12 cellular contexts compared by ENCODE assay signal in genomic region chr19:30718728-30719127, GRCh38.
DNase-seq lines count a peak whose midpoint lies in the region; ATAC-seq and TF ChIP-seq lines count a peak whose summit lies in the region.
"Had no signal": no experiment of that assay in that cellular context is flagged by ENCODE, and none has a peak within 500 bp of the region (broad histone marks: within the 10 kb centered on the region; RNA-seq: fewer than 3 reads in every experiment).

No MANE protein-coding gene starts in this region.

- no peak overlapping the region for H4K91ac ChIP-seq in mesenchymal stem cell (ENCODE audit: low read length)

- H3K9ac ChIP-seq in mesenchymal stem cell (ENCODE audit: low read length), result peak overlapping the region; percentile 93

- H2BK5ac ChIP-seq in mesenchymal stem cell (ENCODE audit: low read depth, low read length, poor library complexity, severe bottlenecking), result no peak overlapping the region

- H3K4me3 ChIP-seq in ascending aorta, result peak overlapping the region; percentile 61 to 78
- H3K4me3 ChIP-seq in mesenchymal stem cell (ENCODE audit: insufficient read depth in 1 of 2, low read depth in 1 of 2, low read length in 2 of 2), result peak overlapping the region in 1 of 2 experiments; percentile 85
- peak overlapping the region; percentile 60 to 71 for H3K4me3 ChIP-seq in testis

- H3K36me3 ChIP-seq in ascending aorta (no peaks in the 10 kb centered on the region), mesenchymal stem cell (ENCODE audit: control insufficient read depth in 1 of 2, insufficient read depth in 2 of 2, low read depth in 1 of 2, low read length in 2 of 2) (no peaks in the 10 kb centered on the region), testis (ENCODE audit: low read depth, missing control alignments) (no peaks in the 10 kb centered on the region)
- H3K36me3 ChIP-seq: neutrophil had no signal

- H3K4me1 ChIP-seq in ascending aorta, result peaks cover 0 to 2% of the 10 kb centered on the region in 2 donors
- peaks cover 10% of the 10 kb centered on the region for H3K4me1 ChIP-seq in mesenchymal stem cell (ENCODE audit: control insufficient read depth, insufficient read depth, low read depth, low read length)
- H3K4me1 ChIP-seq in testis, result no peaks in the 10 kb centered on the region

- no peaks in the 10 kb centered on the region for H3K36me3 Mint-ChIP-seq in activated CD4-positive, alpha-beta T cell treated with anti-CD3 and anti-CD28 coated beads for 36 hours (ENCODE audit: low read depth)

- H3K27ac Mint-ChIP-seq in activated CD4-positive, alpha-beta T cell treated with anti-CD3 and anti-CD28 coated beads for 36 hours, result no peak overlapping the region
- H3K27ac Mint-ChIP-seq: CD4-positive, alpha-beta T cell; dendritic cell treated with granulocyte-macrophage colony-stimulating factor and Interleukin-4, amounts not matched to agents 40 ng/mL and 50 ng/mL, for 4 days had no signal

- CTCF ChIA-PET in activated CD4-positive, alpha-beta T cell treated with anti-CD3 and anti-CD28 coated beads for 36 hours (lab: Charles Lee), result interaction anchor here (0.7 kb wide), 1 partner anchor 509 kb away, joined by 4 read pairs; no protein-coding TSS in a partner anchor

- ATAC-seq in activated CD4-positive, alpha-beta T cell treated with anti-CD3 and anti-CD28 coated beads for 36 hours, result no peak
- no peak for ATAC-seq in HG02852 (IDR thresholded peaks at IDR 0.05; ENCODE audit: unreplicated experiment)

- H3K4ac ChIP-seq in mesenchymal stem cell (ENCODE audit: low read depth in 1 of 2, low read length in 2 of 2), result no peak overlapping the region

- H3K4me1 Mint-ChIP-seq in activated CD4-positive, alpha-beta T cell treated with anti-CD3 and anti-CD28 coated beads for 36 hours, result no peaks in the 10 kb centered on the region

- H3K79me1 ChIP-seq in mesenchymal stem cell (replicated peaks; ENCODE audit: low read length, poor library complexity, severe bottlenecking), result no peaks in the 10 kb centered on the region

- intact Hi-C loops in activated CD4-positive, alpha-beta T cell treated with anti-CD3 and anti-CD28 coated beads for 36 hours (cut with DNase I, micrococcal nuclease), result no loop called here
- intact Hi-C loops in ascending aorta (cut with DNase I) (no loop called here), testis (cut with DNase I; ENCODE audit: low total_unique reads) (no loop called here)

- no peaks in the 10 kb centered on the region for H3K9me3 Mint-ChIP-seq in activated CD4-positive, alpha-beta T cell treated with anti-CD3 and anti-CD28 coated beads for 36 hours (ENCODE audit: low read depth)
- H3K9me3 Mint-ChIP-seq: CD4-positive, alpha-beta T cell; dendritic cell treated with granulocyte-macrophage colony-stimulating factor and Interleukin-4, amounts not matched to agents 40 ng/mL and 50 ng/mL, for 4 days had no signal

- no peak overlapping the region for H2BK12ac ChIP-seq in mesenchymal stem cell (ENCODE audit: low read length in 2 of 2)

- no peak overlapping the region for H2BK120ac ChIP-seq in mesenchymal stem cell (ENCODE audit: low read depth, low read length)

- H3K4me3 Mint-ChIP-seq in activated CD4-positive, alpha-beta T cell treated with anti-CD3 and anti-CD28 coated beads for 36 hours, result peak overlapping the region; percentile 4

- H3K23ac ChIP-seq in mesenchymal stem cell (ENCODE audit: low read length in 2 of 2), result no peak overlapping the region

- no peak overlapping the region for H3K4me2 ChIP-seq in mesenchymal stem cell (ENCODE audit: low read length, poor library complexity, severe bottlenecking)

- H3K27ac ChIP-seq in ascending aorta, result no peak overlapping the region
- H3K27ac ChIP-seq in mesenchymal stem cell (ENCODE audit: low read length, poor library complexity, severe bottlenecking), result no peak overlapping the region
- H3K27ac ChIP-seq in testis, result no peak overlapping the region
- H3K27ac ChIP-seq: neutrophil had no signal

- H4K8ac ChIP-seq in mesenchymal stem cell (ENCODE audit: low read length), result no peak overlapping the region

- H3K14ac ChIP-seq in mesenchymal stem cell (ENCODE audit: low read length in 2 of 2), result no peak overlapping the region

- H3K9me3 ChIP-seq in ascending aorta, result no peaks in the 10 kb centered on the region
- no peaks in the 10 kb centered on the region for H3K9me3 ChIP-seq in mesenchymal stem cell (ENCODE audit: control insufficient read depth, low read length)
- no peaks in the 10 kb centered on the region for H3K9me3 ChIP-seq in testis
- H3K9me3 ChIP-seq: neutrophil had no signal

- H2AFZ ChIP-seq in mesenchymal stem cell (ENCODE audit: low read depth, low read length), result no peak overlapping the region

- H2AK5ac ChIP-seq in mesenchymal stem cell (ENCODE audit: low read length, severe bottlenecking), result no peak overlapping the region

- H3K27me3 Mint-ChIP-seq in activated CD4-positive, alpha-beta T cell treated with anti-CD3 and anti-CD28 coated beads for 36 hours, result peaks cover 20% of the 10 kb centered on the region

- POLR2A ChIA-PET in activated CD4-positive, alpha-beta T cell treated with anti-CD3 and anti-CD28 coated beads for 36 hours (lab: Charles Lee), result no interaction called here

- H2BK15ac ChIP-seq in mesenchymal stem cell (ENCODE audit: low read depth, poor library complexity, severe bottlenecking), result no peak overlapping the region

- no peak overlapping the region for H3K18ac ChIP-seq in mesenchymal stem cell (ENCODE audit: low read depth in 1 of 2, low read length in 2 of 2)

- 17% methylated on average over 3 of the region's 3 CpGs for WGBS in mesenchymal stem cell
- 21 to 22% methylated on average over 3 of the region's 3 CpGs for WGBS in testis, 2 donors

- DNase-seq in activated CD4-positive, alpha-beta T cell treated with anti-CD3 and anti-CD28 coated beads for 36 hours, result no peak
- DNase-seq in activated CD4-positive, alpha-beta T cell treated with anti-CD3 and anti-CD28 coated beads, Interleukin-2, amount 50 U/mL, for 4 hours, result no peak
- DNase-seq in ascending aorta (ENCODE audit: low spot score in 2 of 2), result no peak
- DNase-seq in mesenchymal stem cell, result no peak
- no peak for DNase-seq in testis
- no peak for DNase-seq in NCI-H2171 (lab: John Stamatoyannopoulos, UW)
- DNase-seq in DMS153 (lab: John Stamatoyannopoulos, UW), result no peak
- DNase-seq: CD4-positive, alpha-beta T cell; IMR-90 had no signal

- TF ChIP-seq CTCF in ascending aorta (IDR thresholded peaks at IDR 0.05) (no peak), testis (IDR thresholded peaks at IDR 0.05) (no peak)

- TF ChIP-seq POLR2A in testis (IDR thresholded peaks at IDR 0.05), result no peak

- H3K27me3 ChIP-seq in ascending aorta, result no peaks in the 10 kb centered on the region
- H3K27me3 ChIP-seq in mesenchymal stem cell (ENCODE audit: control insufficient read depth in 1 of 2, insufficient read depth in 1 of 2, low read length in 2 of 2), result peaks cover 6 to 8% of the 10 kb centered on the region in 2 experiments
- H3K27me3 ChIP-seq in testis, result no peaks in the 10 kb centered on the region
